8 cellular contexts compared by ENCODE assay signal in genomic region chrX:80808160-80808735, GRCh38. TPM values are rescaled to one million over a fixed set of nuclear protein-coding genes. Genes with fewer than 3 reads are reported as not detected.
DNase-seq lines count a peak whose midpoint lies in the region; ATAC-seq and TF ChIP-seq lines count a peak whose summit lies in the region.

No MANE protein-coding gene starts in this region.

- peak; percentile 81 for DNase-seq in DND-41
- peak; percentile 89 for DNase-seq in Karpas-422
- peak; percentile 8 to 20 for DNase-seq in SHP77 (lab: John Stamatoyannopoulos, UW)
- peak; percentile 55 for DNase-seq in activated gamma-delta T cell treated with anti-CD3 and anti-CD28 coated beads, Interleukin-2, amount 50 U/mL, for 16 hours (ENCODE audit: low read depth)
- DNase-seq in foreskin keratinocyte, result peak in 1 of 2 donors; percentile 57
- DNase-seq in neural progenitor cell (ENCODE audit: low spot score), result peak; percentile 68

- peaks cover 39% of the 10 kb centered on the region for H3K4me1 ChIP-seq in DND-41 (ENCODE audit: insufficient read depth, low read length)
- H3K4me1 ChIP-seq in Karpas-422 (ENCODE audit: low read length), result peaks cover 51% of the 10 kb centered on the region
- peaks cover 4% of the 10 kb centered on the region for H3K4me1 ChIP-seq in foreskin keratinocyte
- H3K4me1 ChIP-seq in neural progenitor cell, result peaks cover 8% of the 10 kb centered on the region

- peak overlapping the region; percentile 93 for H3K4me3 Mint-ChIP-seq in neural progenitor cell

- peak overlapping the region; percentile 90 for H3K27ac ChIP-seq in DND-41 (ENCODE audit: low read length)
- peak overlapping the region; percentile 85 for H3K27ac ChIP-seq in Karpas-422 (ENCODE audit: low read length)
- no peak overlapping the region for H3K27ac ChIP-seq in foreskin keratinocyte
- no peak overlapping the region for H3K27ac ChIP-seq in neural progenitor cell
- peak overlapping the region; percentile 77 for H3K27ac ChIP-seq in temporal lobe (ENCODE audit: low read depth, low read length)

- ATAC-seq in DND-41 (ENCODE audit: insufficient read depth, low read depth) (peak; percentile 61), GM21825 (IDR thresholded peaks at IDR 0.05; ENCODE audit: unreplicated experiment) (peak; percentile 57), foreskin keratinocyte (peak; percentile 66)

- no peaks in the 10 kb centered on the region for H4K20me1 ChIP-seq in DND-41 (ENCODE audit: insufficient read depth, low read length)
- H4K20me1 ChIP-seq in Karpas-422 (ENCODE audit: insufficient read depth, low read depth, low read length), result no peaks in the 10 kb centered on the region
- no peaks in the 10 kb centered on the region for H4K20me1 ChIP-seq in neural progenitor cell (ENCODE audit: low read depth)

- H3K27me3 ChIP-seq in DND-41 (ENCODE audit: insufficient read depth, low read length, poor library complexity), result no peaks in the 10 kb centered on the region
- H3K27me3 ChIP-seq in Karpas-422 (ENCODE audit: low read length), result no peaks in the 10 kb centered on the region
- H3K27me3 ChIP-seq in foreskin keratinocyte, result no peaks in the 10 kb centered on the region
- H3K27me3 ChIP-seq in neural progenitor cell, result no peaks in the 10 kb centered on the region

- no peaks in the 10 kb centered on the region for H3K9me2 ChIP-seq in Karpas-422 (replicated peaks; ENCODE audit: insufficient read depth, low read length)

- H3K27me3 Mint-ChIP-seq in neural progenitor cell (ENCODE audit: insufficient read depth, low read depth), result no peaks in the 10 kb centered on the region

- no peaks in the 10 kb centered on the region for H3K36me3 ChIP-seq in DND-41 (ENCODE audit: insufficient read depth, low read length)
- no peaks in the 10 kb centered on the region for H3K36me3 ChIP-seq in Karpas-422 (ENCODE audit: insufficient read depth, low read length)
- H3K36me3 ChIP-seq in neural progenitor cell, result no peaks in the 10 kb centered on the region

- peaks cover 2% of the 10 kb centered on the region for H3K36me3 Mint-ChIP-seq in neural progenitor cell

- peak overlapping the region; percentile 59 to 84; a peak in 3 of 4 replicates for H3K4me3 ChIP-seq in DND-41 (ENCODE audit: low read depth in 1 of 2, low read length in 2 of 2)
- H3K4me3 ChIP-seq in Karpas-422 (ENCODE audit: low read length), result peak overlapping the region; percentile 87
- H3K4me3 ChIP-seq in neural progenitor cell, result peak overlapping the region; percentile 76

- peak overlapping the region; percentile 75 for H3K4me2 ChIP-seq in DND-41 (ENCODE audit: insufficient read depth, low read length)
- H3K4me2 ChIP-seq in Karpas-422 (ENCODE audit: low read depth, low read length, poor library complexity, severe bottlenecking), result peak overlapping the region; percentile 66
- peak overlapping the region; percentile 83 for H3K4me2 ChIP-seq in neural progenitor cell

- H3K79me2 ChIP-seq in DND-41 (ENCODE audit: insufficient read depth, low read length), result peaks cover 57% of the 10 kb centered on the region
- peaks cover 59% of the 10 kb centered on the region for H3K79me2 ChIP-seq in Karpas-422 (ENCODE audit: low read length)
- H3K79me2 ChIP-seq in neural progenitor cell (ENCODE audit: low read depth), result peaks cover 67% of the 10 kb centered on the region

- H3K9me3 Mint-ChIP-seq in neural progenitor cell, result peaks cover under 1% of the 10 kb centered on the region

- peak overlapping the region; percentile 75 for H3K27ac Mint-ChIP-seq in neural progenitor cell

- TF ChIP-seq CTCF in DND-41 (IDR thresholded peaks at IDR 0.05; ENCODE audit: borderline replicate concordance, extremely low read depth, low read length, poor library complexity, severe bottlenecking), result no peak
- TF ChIP-seq CTCF in foreskin keratinocyte (conservative IDR thresholded peaks at IDR 0.05), result no peak
- TF ChIP-seq CTCF in neural progenitor cell (IDR thresholded peaks at IDR 0.05), result no peak

- H3K4me1 Mint-ChIP-seq in neural progenitor cell, result peaks cover 6% of the 10 kb centered on the region

- H2AFZ ChIP-seq in DND-41 (ENCODE audit: low read depth, low read length) (peak overlapping the region; percentile 91), Karpas-422 (ENCODE audit: low read length) (no peak overlapping the region), neural progenitor cell (replicated peaks) (peak overlapping the region; percentile 50)

- H3K9ac ChIP-seq in DND-41 (ENCODE audit: low read depth, low read length), result peak overlapping the region; percentile 69
- peak overlapping the region; percentile 80 for H3K9ac ChIP-seq in Karpas-422 (ENCODE audit: low read length)
- H3K9ac ChIP-seq in neural progenitor cell, result no peak overlapping the region

- H3F3A ChIP-seq in neural progenitor cell (ENCODE audit: low read depth), result no peaks in the 10 kb centered on the region

- H3K9me3 ChIP-seq in DND-41 (ENCODE audit: insufficient read depth, low read length, severe bottlenecking) (no peaks in the 10 kb centered on the region), Karpas-422 (ENCODE audit: low read length) (no peaks in the 10 kb centered on the region), neural progenitor cell (ENCODE audit: low read depth) (peaks cover 4% of the 10 kb centered on the region)

RNA-seq across cellular contexts. Expression of gene BRWD3, which starts 1.4 kb away (rescaled TPM):
- 24.4 and 42.4 TPM in 2 replicates for total RNA-seq in Karpas-422 (2014; rRNA removed; shearing (Covaris generic); ENCODE audit: low replicate concordance)
- total RNA-seq in foreskin keratinocyte (13.8 and 15.2 TPM in 2 replicates), neural progenitor cell (ENCODE audit: low replicate concordance) (47.4 and 48.3 TPM in 2 replicates), temporal lobe (37.9 TPM)
- 1.1 and 1.3 TPM in 2 replicates for polyA plus RNA-seq in foreskin keratinocyte

Comparison
In these comparisons a context has a peak if more than half of its experiments do, and no peak if none do; other contexts are left out.
1. H3K27ac ChIP-seq: peak in DND-41 (single experiment), Karpas-422 (single experiment) and temporal lobe (single experiment); none in foreskin keratinocyte (single experiment) and neural progenitor cell (single experiment).
2. Peak in every context shown above with its lines, with median percentiles within 50 percentile points of each other: ATAC-seq, H3K4me2 ChIP-seq and H3K4me3 ChIP-seq.